1 cellular context compared by ENCODE assay signal in genomic region chr16:47538472-47538871, GRCh38.
TF ChIP-seq lines count a peak whose summit lies in the region.

No MANE protein-coding gene starts in this region.

TF ChIP-seq in HepG2, 621 proteins besides CTCF, POLR2A, EP300 and RAD21 (continued from another document and continues in another):
- TF ChIP-seq ZBTB46 (CRISPR knock-in tag; IDR thresholded peaks at IDR 0.05; ENCODE audit: borderline replicate concordance) (no peak), SNAPC2 (CRISPR knock-in tag; IDR thresholded peaks at IDR 0.05) (peak; percentile 91; the same call in 1 of the 2 replicates), HMG20A (CRISPR knock-in tag; IDR thresholded peaks at IDR 0.05; ENCODE audit: borderline replicate concordance) (peak; percentile 94; the same call in 1 of the 2 replicates), ZNF609 (CRISPR knock-in tag; IDR thresholded peaks at IDR 0.05; ENCODE audit: borderline replicate concordance) (peak; percentile 99), ATF2 (CRISPR knock-in tag; IDR thresholded peaks at IDR 0.05) (peak; percentile 85), ZBTB7B (CRISPR knock-in tag; IDR thresholded peaks at IDR 0.05) (peak; percentile 91), MXI1 (IDR thresholded peaks at IDR 0.05; ENCODE audit: borderline replicate concordance, low read depth, low read length) (peak; percentile 51; the same call in 1 of the 3 replicates), TGIF2 (CRISPR knock-in tag; IDR thresholded peaks at IDR 0.05) (no peak), TCF7 (IDR thresholded peaks at IDR 0.05; ENCODE audit: low read depth) (peak; percentile 88), ZNF704 (CRISPR knock-in tag; IDR thresholded peaks at IDR 0.05; ENCODE audit: borderline replicate concordance) (no peak), SNRNP70 (IDR thresholded peaks at IDR 0.05; ENCODE audit: low read depth, low read length) (no peak), ZNF512B (CRISPR knock-in tag; IDR thresholded peaks at IDR 0.05; ENCODE audit: borderline replicate concordance) (peak; percentile 90; the same call in 1 of the 2 replicates), MTA3 (CRISPR knock-in tag; IDR thresholded peaks at IDR 0.05) (no peak), ZNF205 (CRISPR knock-in tag; IDR thresholded peaks at IDR 0.05) (peak; percentile 82), KDM1A (CRISPR knock-in tag; IDR thresholded peaks at IDR 0.05) (peak; percentile 78), RELA (CRISPR knock-in tag; IDR thresholded peaks at IDR 0.05) (no peak), ZNF362 (CRISPR knock-in tag; IDR thresholded peaks at IDR 0.05; ENCODE audit: borderline replicate concordance) (peak; percentile 50; the same call in 1 of the 2 replicates), POGZ (CRISPR knock-in tag; IDR thresholded peaks at IDR 0.05) (peak; percentile 99), STAG1 (CRISPR knock-in tag; IDR thresholded peaks at IDR 0.05) (peak; percentile 45), PTBP1 (IDR thresholded peaks at IDR 0.05; ENCODE audit: low read depth, low read length, poor library complexity, severe bottlenecking) (no peak), ZNF44 (CRISPR knock-in tag; IDR thresholded peaks at IDR 0.05) (no peak), ZNF563 (CRISPR knock-in tag; IDR thresholded peaks at IDR 0.05) (no peak), RARA (CRISPR knock-in tag; IDR thresholded peaks at IDR 0.05) (peak; percentile 95), GATAD2A (CRISPR knock-in tag; IDR thresholded peaks at IDR 0.05) (peak; percentile 96), PRDM10 (CRISPR knock-in tag; IDR thresholded peaks at IDR 0.05; ENCODE audit: low read depth) (0 out of 2 replicates have a peak, but pooled peaks have one; percentile 51), SMYD3 (CRISPR knock-in tag; IDR thresholded peaks at IDR 0.05) (0 out of 2 replicates have a peak, but pooled peaks have one; percentile 66), ZNF350 (CRISPR knock-in tag; IDR thresholded peaks at IDR 0.05; ENCODE audit: borderline replicate concordance, low read depth) (no peak), ISL2 (CRISPR knock-in tag; IDR thresholded peaks at IDR 0.05) (peak; percentile 93), ZSCAN5A (CRISPR knock-in tag; IDR thresholded peaks at IDR 0.05; ENCODE audit: borderline replicate concordance) (peak; percentile 89; the same call in 1 of the 2 replicates), ZNF768 (CRISPR knock-in tag; IDR thresholded peaks at IDR 0.05) (no peak), ZNF232 (CRISPR knock-in tag; IDR thresholded peaks at IDR 0.05; ENCODE audit: borderline replicate concordance) (peak; percentile 61; the same call in 1 of the 2 replicates), ZBTB37 (CRISPR knock-in tag; IDR thresholded peaks at IDR 0.05) (no peak), ZNF280B (CRISPR knock-in tag; IDR thresholded peaks at IDR 0.05; ENCODE audit: borderline replicate concordance) (no peak), RORA (CRISPR knock-in tag; IDR thresholded peaks at IDR 0.05) (no peak), KLF11 (CRISPR knock-in tag; IDR thresholded peaks at IDR 0.05) (peak; percentile 77; the same call in 1 of the 2 replicates), NR2F1 (CRISPR knock-in tag; IDR thresholded peaks at IDR 0.05) (peak; percentile 68 to 88; a peak in 3 of 4 replicates)
